ENCODE assay signal across 10 cellular contexts in the genomic region with DNA sequence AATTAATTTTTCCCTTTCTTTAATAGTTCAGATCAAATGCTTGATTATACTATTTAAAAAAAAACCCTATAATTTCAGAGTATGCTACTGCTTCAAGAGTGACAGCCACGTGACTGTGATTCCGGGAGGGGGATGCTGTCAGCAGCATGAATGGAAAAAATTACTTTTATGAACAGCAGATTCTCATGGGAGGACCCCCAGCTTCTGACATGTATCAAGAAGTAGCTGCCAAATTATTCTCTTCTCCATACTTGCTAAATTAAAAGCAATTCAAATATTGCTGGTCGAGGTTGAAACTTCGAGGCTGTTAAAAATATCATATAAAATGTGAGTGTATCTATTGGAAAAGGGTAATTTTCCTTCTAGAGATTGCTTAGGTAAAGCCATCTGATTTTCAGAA.
"Had no signal": no experiment of that assay in that cellular context is flagged by ENCODE, and none has a peak within 500 bp of the region (broad histone marks: within the 10 kb centered on the region; RNA-seq: fewer than 3 reads in every experiment).

No MANE protein-coding gene starts in this region.

- H3K4me2 ChIP-seq: GM23338 had no signal

- DNase-seq: GM23248, GOT3, H7, H9, HCEC 1CT, HFFc6 had no signal

- H2AFZ ChIP-seq: GM23248, GM23338 had no signal

- H3K27ac ChIP-seq: GM23248 had no signal

- H3K9ac ChIP-seq: GM23248 had no signal

- H3K36me3 ChIP-seq: HAP-1 had no signal

- H3K4me3 ChIP-seq: GM23248, GM23338, HAP-1 had no signal

- FAIRE-seq: H1, H54 had no signal

- H3K9me3 ChIP-seq: HAP-1 had no signal
